8 cellular contexts compared by ENCODE assay signal in genomic region chr15:55743615-55743978, GRCh38. TPM values are rescaled to one million over a fixed set of nuclear protein-coding genes. Genes with fewer than 3 reads are reported as not detected.
DNase-seq lines count a peak whose midpoint lies in the region; ATAC-seq and TF ChIP-seq lines count a peak whose summit lies in the region.

No MANE protein-coding gene starts in this region.

- TF ChIP-seq EP300 in esophagus muscularis mucosa (IDR thresholded peaks at IDR 0.05), result no peak

- intact Hi-C loops in esophagus muscularis mucosa (cut with DNase I), result no loop called here

- H3K36me3 ChIP-seq in BLaER1 (no peaks in the 10 kb centered on the region), MG63 (no peaks in the 10 kb centered on the region), esophagus muscularis mucosa (no peaks in the 10 kb centered on the region)

- H3K27ac ChIP-seq in BLaER1 (no peak overlapping the region), esophagus muscularis mucosa (replicated peaks in 1 of 4) (peak overlapping the region; percentile 63 to 75 (median 74))

- H3K36me3 Mint-ChIP-seq in osteocyte (ENCODE audit: unreplicated experiment), result no peaks in the 10 kb centered on the region

- peak overlapping the region; percentile 78 for H3K4me3 Mint-ChIP-seq in osteocyte (ENCODE audit: unreplicated experiment)

- H4K20me1 ChIP-seq in BLaER1, result peaks cover 16% of the 10 kb centered on the region; the same call in 1 of the 2 replicates

- no peak for TF ChIP-seq POLR2A in esophagus muscularis mucosa (IDR thresholded peaks at IDR 0.05; ENCODE audit: low read depth)

- WGBS in esophagus muscularis mucosa, result 14% methylated on average over 8 of the region's 9 CpGs

- peak overlapping the region; percentile 70 for H3K27ac Mint-ChIP-seq in osteocyte (ENCODE audit: unreplicated experiment)

- 0 out of 2 replicates have a peak overlapping the region, but pooled peaks have one; percentile 77 for H3K4me3 ChIP-seq in BLaER1
- H3K4me3 ChIP-seq in MG63, result peak overlapping the region; percentile 85
- H3K4me3 ChIP-seq in esophagus muscularis mucosa, result peak overlapping the region; percentile 65 to 91 (median 82)

- H3K9me3 ChIP-seq in BLaER1, result no peaks in the 10 kb centered on the region
- H3K9me3 ChIP-seq in MG63, result no peaks in the 10 kb centered on the region
- no peaks in the 10 kb centered on the region for H3K9me3 ChIP-seq in esophagus muscularis mucosa

- H3K9ac ChIP-seq in BLaER1, result no peak overlapping the region

- H3K4me2 ChIP-seq in BLaER1, result no peak overlapping the region

- peaks cover 11% of the 10 kb centered on the region for H3K27me3 Mint-ChIP-seq in osteocyte (ENCODE audit: unreplicated experiment)

- no peak for ATAC-seq in HG03432 (IDR thresholded peaks at IDR 0.05; ENCODE audit: unreplicated experiment)

- H3K9me3 Mint-ChIP-seq in osteocyte (ENCODE audit: unreplicated experiment), result no peaks in the 10 kb centered on the region

- DNase-seq in MG63 (no peak), esophagus muscularis mucosa (ENCODE audit: extremely low spot score) (no peak), osteocyte (ENCODE audit: extremely low spot score, unreplicated experiment) (no peak), NCI-H510A (lab: John Stamatoyannopoulos, UW) (no peak), G401 (ENCODE audit: low spot score) (no peak)
- DNase-seq in stimulated activated CD4-positive, alpha-beta T cell treated with anti-CD3 and anti-CD28 coated beads, Interleukin-1b, Interleukin-23, amount 100 ng/mL, for 48 hours, result no peak

- H3K4me1 ChIP-seq in BLaER1 (peaks cover 19% of the 10 kb centered on the region), esophagus muscularis mucosa (peaks cover 7 to 28% (median 25%) of the 10 kb centered on the region in 4 donors)

- in situ Hi-C loops in G401 (cut with HindIII; ENCODE audit: low sequenced_read_pairs), result no loop called here

- H3K27me3 ChIP-seq in BLaER1 (peaks cover 62% of the 10 kb centered on the region), MG63 (no peaks in the 10 kb centered on the region), esophagus muscularis mucosa (peaks cover 0 to 45% (median 17%) of the 10 kb centered on the region in 4 donors)

- no peak for TF ChIP-seq CTCF in esophagus muscularis mucosa (IDR thresholded peaks at IDR 0.05)
- no peak for TF ChIP-seq CTCF in osteocyte (IDR thresholded peaks at IDR 0.05)

- H3K4me1 Mint-ChIP-seq in osteocyte (ENCODE audit: unreplicated experiment), result peaks cover 4% of the 10 kb centered on the region

RNA-seq across cellular contexts. Expression of gene PRTG, which starts 0.6 kb away (rescaled TPM):
- total RNA-seq in MG63 (2014; rRNA removed; shearing (Covaris generic); ENCODE audit: low replicate concordance), result 0.42 and 2.9 TPM in 2 replicates
- total RNA-seq in esophagus muscularis mucosa (1 to 10 TPM in 3 of 4 donors, under 1 TPM in 1; 0.42 to 1.9 (median 1.8) TPM), osteocyte (2.1 and 2.2 TPM in 2 replicates)
- 35.5 and 45.9 TPM in 2 replicates for total RNA-seq in G401 (2014; rRNA removed; shearing (Covaris generic))
